Comparison of ENCODE assay signal across 24 cellular contexts in the genomic region with DNA sequence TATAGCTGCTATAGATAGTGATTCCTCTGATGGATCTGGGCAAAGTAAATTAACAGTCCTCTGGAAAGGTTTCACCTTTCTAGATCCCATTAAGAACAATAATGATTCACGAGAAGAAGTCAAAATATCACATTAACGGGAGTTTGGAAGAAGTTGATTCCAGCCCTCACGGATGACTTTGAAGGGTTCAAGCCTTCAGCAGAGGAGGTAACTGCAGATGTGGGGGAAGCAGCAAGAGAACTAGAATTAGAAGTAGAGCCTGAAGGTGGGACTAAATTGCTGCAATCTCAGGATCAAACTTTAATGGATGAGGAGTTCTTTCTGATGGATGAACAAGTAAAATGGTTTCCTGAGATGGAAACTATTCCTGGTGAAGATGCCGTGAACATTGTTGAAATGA. TPM values are rescaled to one million over a fixed set of nuclear protein-coding genes. Genes with fewer than 3 reads are reported as not detected.
A peak's percentile ranks its signal among the peaks of the same experiment; 100 is the strongest.
DNase-seq lines count a peak whose midpoint lies in the region; ATAC-seq and TF ChIP-seq lines count a peak whose summit lies in the region.
"Had no signal": no experiment of that assay in that cellular context is flagged by ENCODE, and none has a peak within 500 bp of the region (broad histone marks: within the 10 kb centered on the region; RNA-seq: fewer than 3 reads in every experiment).

No MANE protein-coding gene starts in this region.

- peak overlapping the region; percentile 3 to 93 (median 68) for H3K27ac Mint-ChIP-seq in nephron
- H3K27ac Mint-ChIP-seq: B cell; CD8-positive, alpha-beta T cell; HFFc6; IgD-negative memory B cell had no signal

- H3K4me1 ChIP-seq in SK-N-SH (ENCODE audit: control insufficient read depth in 1 of 2, insufficient read depth in 2 of 2, low read depth in 1 of 2, low read length in 1 of 2), result peaks cover 0 to 8% of the 10 kb centered on the region in 2 experiments; a peak in 1 of 4 replicates
- H3K4me1 ChIP-seq in tibial artery, result peaks cover 0 to 33% (median 16%) of the 10 kb centered on the region in 4 donors
- H3K4me1 ChIP-seq: Caco-2, HAP-1 had no signal

- peaks cover 9% of the 10 kb centered on the region for H3K27me3 Mint-ChIP-seq in nephron (ENCODE audit: low read depth)

- POLR2A ChIA-PET in SK-N-SH (lab: Yijun Ruan, JAX), result no interaction called here

- no peaks in the 10 kb centered on the region for H3K79me2 ChIP-seq in SK-N-SH (ENCODE audit: insufficient read depth)

- 69% methylated on average over 4 of the region's 4 CpGs for WGBS in SK-N-SH (ENCODE audit: low lambda C conversion rate)

- H3K4me3 Mint-ChIP-seq in nephron, result peak overlapping the region in 2 of 3 experiments; percentile 11 to 12
- H3K4me3 Mint-ChIP-seq: B cell; CD8-positive, alpha-beta T cell; HFFc6; IgD-negative memory B cell had no signal

- peaks cover 4% of the 10 kb centered on the region for H3F3A ChIP-seq in SK-N-SH (replicated peaks; ENCODE audit: insufficient read depth)

- no peaks in the 10 kb centered on the region for H3K9me3 Mint-ChIP-seq in nephron
- H3K9me3 Mint-ChIP-seq: CD8-positive, alpha-beta T cell; IgD-negative memory B cell had no signal

- H3K4me1 Mint-ChIP-seq in nephron, result peaks cover 59% of the 10 kb centered on the region
- H3K4me1 Mint-ChIP-seq: B cell had no signal

- no peak overlapping the region for H3K4me2 ChIP-seq in SK-N-SH

- H3K4me3 ChIP-seq in SK-N-SH (ENCODE audit: low read depth in 2 of 2, low read length in 1 of 2) (no peak overlapping the region), tibial artery (no peak overlapping the region)
- H3K4me3 ChIP-seq: HAP-1 had no signal

- no peak for ATAC-seq in SK-N-SH treated with all-trans-retinoic acid at 6 μM for 48 hours
- ATAC-seq in GM19397 (IDR thresholded peaks at IDR 0.05; ENCODE audit: unreplicated experiment), result no peak
- ATAC-seq in HG02642 (IDR thresholded peaks at IDR 0.05; ENCODE audit: poor library complexity, unreplicated experiment), result no peak
- ATAC-seq: CD8-positive, alpha-beta T cell had no signal

- H3K9me3 ChIP-seq in SK-N-SH (no peaks in the 10 kb centered on the region), tibial artery (no peaks in the 10 kb centered on the region)
- H3K9me3 ChIP-seq: Caco-2, HAP-1 had no signal

- no peak for TF ChIP-seq RAD21 in SK-N-SH (IDR thresholded peaks at IDR 0.05; ENCODE audit: low read length)

- TF ChIP-seq CTCF in SK-N-SH (IDR thresholded peaks at IDR 0.05) (no peak), nephron (IDR thresholded peaks at IDR 0.05; ENCODE audit: unreplicated experiment in 3 of 3) (no peak), tibial artery (IDR thresholded peaks at IDR 0.05) (no peak)

- CTCF ChIA-PET in SK-N-SH (lab: Yijun Ruan, JAX), result no interaction called here

- no peak for TF ChIP-seq EP300 in SK-N-SH (IDR thresholded peaks at IDR 0.05; ENCODE audit: borderline replicate concordance in 1 of 2, low read depth in 1 of 2, low read length in 1 of 2)

- H2AFZ ChIP-seq in SK-N-SH (ENCODE audit: low read depth), result 0 out of 2 replicates have a peak overlapping the region, but pooled peaks have one; percentile 27

- no peaks in the 10 kb centered on the region for H3K9me2 ChIP-seq in SK-N-SH

- no peaks in the 10 kb centered on the region for H3K36me3 Mint-ChIP-seq in nephron (ENCODE audit: low read depth)
- H3K36me3 Mint-ChIP-seq: CD8-positive, alpha-beta T cell; IgD-negative memory B cell had no signal

- no peak overlapping the region for H3K27ac ChIP-seq in SK-N-SH (ENCODE audit: low read depth in 2 of 2, low read length in 1 of 2)
- H3K27ac ChIP-seq in tibial artery, result peak overlapping the region; percentile 23 to 60
- H3K27ac ChIP-seq: 22Rv1, C4-2B had no signal

- no peaks in the 10 kb centered on the region for H3K36me3 ChIP-seq in SK-N-SH (replicated peaks in 1 of 2; ENCODE audit: control insufficient read depth in 1 of 2, insufficient read depth in 2 of 2, low read length in 1 of 2)
- H3K36me3 ChIP-seq in tibial artery, result no peaks in the 10 kb centered on the region
- H3K36me3 ChIP-seq: HAP-1 had no signal

- DNase-seq in SK-N-SH (no peak), tibial artery (no peak), islet precursor cell (no peak)
- DNase-seq in central memory CD4-positive, alpha-beta T cell, result no peak
- DNase-seq: Caco-2; CD8-positive, alpha-beta T cell; GOT3; HFFc6; NCI-H1092; NCI-H1417 treated with DMSO at 0.1 percent for 48 hours; NCI-H1694 treated with DMSO at 0.1 percent for 48 hours; NCI-H2081; NCI-H2227 treated with DMSO at 0.1 percent for 48 hours; NCI-H526 treated with DMSO at 0.1 percent for 48 hours; RPMI8226 had no signal

- H3K9ac ChIP-seq in SK-N-SH, result no peak overlapping the region

- no peaks in the 10 kb centered on the region for H4K20me1 ChIP-seq in SK-N-SH (ENCODE audit: insufficient read depth)

- intact Hi-C loops in tibial artery (cut with DNase I; ENCODE audit: low total_unique reads), result loop anchor here (5.0 kb wide), 1 partner anchor 33 kb away; no protein-coding TSS in a partner anchor

- peaks cover 5% of the 10 kb centered on the region; the same call in 1 of the 2 replicates for H3K27me3 ChIP-seq in SK-N-SH (ENCODE audit: insufficient read depth)
- H3K27me3 ChIP-seq in tibial artery, result peaks cover 0 to 8% of the 10 kb centered on the region in 2 donors

TF ChIP-seq in SK-N-SH, 30 proteins besides CTCF, POLR2A, EP300 and RAD21 (continues in another document):
- TF ChIP-seq, protein P1, sequence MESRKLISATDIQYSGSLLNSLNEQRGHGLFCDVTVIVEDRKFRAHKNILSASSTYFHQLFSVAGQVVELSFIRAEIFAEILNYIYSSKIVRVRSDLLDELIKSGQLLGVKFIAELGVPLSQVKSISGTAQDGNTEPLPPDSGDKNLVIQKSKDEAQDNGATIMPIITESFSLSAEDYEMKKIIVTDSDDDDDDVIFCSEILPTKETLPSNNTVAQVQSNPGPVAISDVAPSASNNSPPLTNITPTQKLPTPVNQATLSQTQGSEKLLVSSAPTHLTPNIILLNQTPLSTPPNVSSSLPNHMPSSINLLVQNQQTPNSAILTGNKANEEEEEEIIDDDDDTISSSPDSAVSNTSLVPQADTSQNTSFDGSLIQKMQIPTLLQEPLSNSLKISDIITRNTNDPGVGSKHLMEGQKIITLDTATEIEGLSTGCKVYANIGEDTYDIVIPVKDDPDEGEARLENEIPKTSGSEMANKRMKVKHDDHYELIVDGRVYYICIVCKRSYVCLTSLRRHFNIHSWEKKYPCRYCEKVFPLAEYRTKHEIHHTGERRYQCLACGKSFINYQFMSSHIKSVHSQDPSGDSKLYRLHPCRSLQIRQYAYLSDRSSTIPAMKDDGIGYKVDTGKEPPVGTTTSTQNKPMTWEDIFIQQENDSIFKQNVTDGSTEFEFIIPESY (IDR thresholded peaks at IDR 0.05; ENCODE audit: borderline replicate concordance, low read depth), result no peak

TF ChIP-seq in SK-N-SH treated with all-trans-retinoic acid at 6 μM for 48 hours, 23 proteins besides CTCF, POLR2A, EP300 and RAD21:
- TF ChIP-seq ZFP3 (CRISPR knock-in tag; IDR thresholded peaks at IDR 0.05) (no peak), CSDC2 (CRISPR knock-in tag; IDR thresholded peaks at IDR 0.05) (no peak), ZNF70 (CRISPR knock-in tag; IDR thresholded peaks at IDR 0.05) (no peak), RARB (CRISPR knock-in tag; IDR thresholded peaks at IDR 0.05) (no peak), ARNTL (CRISPR knock-in tag; IDR thresholded peaks at IDR 0.05; ENCODE audit: borderline replicate concordance, low read depth) (no peak), GLIS3 (CRISPR knock-in tag; IDR thresholded peaks at IDR 0.05) (no peak), ZNF565 (CRISPR knock-in tag; conservative IDR thresholded peaks at IDR 0.05; ENCODE audit: low read depth) (no peak), OSR1 (CRISPR knock-in tag; IDR thresholded peaks at IDR 0.05) (no peak), SNAI2 (CRISPR knock-in tag; IDR thresholded peaks at IDR 0.05) (no peak), TCF4 (CRISPR knock-in tag; IDR thresholded peaks at IDR 0.05; ENCODE audit: borderline replicate concordance) (no peak), ESRRG (CRISPR knock-in tag; IDR thresholded peaks at IDR 0.05) (no peak)

RNA-seq across cellular contexts. Expression of gene INPP5A, which starts 42.4 kb away (rescaled TPM):
- 12.0 and 12.9 TPM in 2 replicates for polyA plus RNA-seq in SK-N-SH (2012; rRNA removed)
- 11.2 and 11.8 TPM in 2 replicates for polyA plus RNA-seq in SK-N-SH (2012; cell fraction: cytosol; rRNA removed)
- 9.6 and 10.9 TPM in 2 replicates for polyA plus RNA-seq in SK-N-SH (2012; cell fraction: nucleus; rRNA removed)

Comparison
In these comparisons a context has a peak if more than half of its experiments do, and no peak if none do; other contexts are left out.
1. H3K27ac ChIP-seq: peak in tibial artery (2 of 2); none in SK-N-SH (0 of 2).